ENCODE assay signal across 1 cellular context in genomic region chr4:186688150-186688943, GRCh38.
A peak's percentile ranks its signal among the peaks of the same experiment; 100 is the strongest.
TF ChIP-seq lines count a peak whose summit lies in the region.

No MANE protein-coding gene starts in this region.

TF ChIP-seq in HepG2, 621 proteins besides CTCF, POLR2A, EP300 and RAD21 (continued from another document and continues in another):
- TF ChIP-seq, protein P1, sequence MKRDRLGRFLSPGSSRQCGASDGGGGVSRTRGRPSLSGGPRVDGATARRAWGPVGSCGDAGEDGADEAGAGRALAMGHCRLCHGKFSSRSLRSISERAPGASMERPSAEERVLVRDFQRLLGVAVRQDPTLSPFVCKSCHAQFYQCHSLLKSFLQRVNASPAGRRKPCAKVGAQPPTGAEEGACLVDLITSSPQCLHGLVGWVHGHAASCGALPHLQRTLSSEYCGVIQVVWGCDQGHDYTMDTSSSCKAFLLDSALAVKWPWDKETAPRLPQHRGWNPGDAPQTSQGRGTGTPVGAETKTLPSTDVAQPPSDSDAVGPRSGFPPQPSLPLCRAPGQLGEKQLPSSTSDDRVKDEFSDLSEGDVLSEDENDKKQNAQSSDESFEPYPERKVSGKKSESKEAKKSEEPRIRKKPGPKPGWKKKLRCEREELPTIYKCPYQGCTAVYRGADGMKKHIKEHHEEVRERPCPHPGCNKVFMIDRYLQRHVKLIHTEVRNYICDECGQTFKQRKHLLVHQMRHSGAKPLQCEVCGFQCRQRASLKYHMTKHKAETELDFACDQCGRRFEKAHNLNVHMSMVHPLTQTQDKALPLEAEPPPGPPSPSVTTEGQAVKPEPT (CRISPR knock-in tag; IDR thresholded peaks at IDR 0.05; ENCODE audit: low read depth): no peak
- TF ChIP-seq SAP130 (CRISPR knock-in tag; IDR thresholded peaks at IDR 0.05; ENCODE audit: low read depth) (peak; percentile 61), RBFOX2 (IDR thresholded peaks at IDR 0.05; ENCODE audit: low read depth, low read length) (no peak), ZBTB7B (CRISPR knock-in tag; IDR thresholded peaks at IDR 0.05) (peak; percentile 55; the same call in 1 of the 2 replicates), ZNF790 (CRISPR knock-in tag; IDR thresholded peaks at IDR 0.05; ENCODE audit: borderline replicate concordance) (no peak), ZNF333 (CRISPR knock-in tag; IDR thresholded peaks at IDR 0.05; ENCODE audit: borderline replicate concordance) (no peak), ZNF44 (CRISPR knock-in tag; IDR thresholded peaks at IDR 0.05) (no peak), SIN3B (IDR thresholded peaks at IDR 0.05; ENCODE audit: low read length) (no peak), PATZ1 (CRISPR knock-in tag; IDR thresholded peaks at IDR 0.05) (peak; percentile 85), SSRP1 (CRISPR knock-in tag; IDR thresholded peaks at IDR 0.05) (no peak), ZNF841 (CRISPR knock-in tag; IDR thresholded peaks at IDR 0.05; ENCODE audit: borderline replicate concordance) (no peak), ATAD3A (CRISPR knock-in tag; IDR thresholded peaks at IDR 0.05) (no peak), ZNF24 (IDR thresholded peaks at IDR 0.05) (0 out of 2 replicates have a peak, but pooled peaks have one; percentile 24), ZNF292 (CRISPR knock-in tag; IDR thresholded peaks at IDR 0.05; ENCODE audit: borderline replicate concordance, low read depth) (peak; percentile 48; the same call in 1 of the 2 replicates), NFIC (IDR thresholded peaks at IDR 0.05; ENCODE audit: low read length) (no peak), ARNT2 (CRISPR knock-in tag; IDR thresholded peaks at IDR 0.05; ENCODE audit: low read depth) (no peak), FOXA1 (IDR thresholded peaks at IDR 0.05) (no peak), FOXA1 (CRISPR knock-in tag; IDR thresholded peaks at IDR 0.05) (peak; percentile 70; the same call in 1 of the 2 replicates), SP2 (CRISPR knock-in tag; IDR thresholded peaks at IDR 0.05) (no peak), SP5 (CRISPR knock-in tag; IDR thresholded peaks at IDR 0.05; ENCODE audit: borderline replicate concordance, low read depth) (no peak), FOXO1 (CRISPR knock-in tag; IDR thresholded peaks at IDR 0.05) (peak; percentile 39; the same call in 1 of the 2 replicates), SUZ12 (IDR thresholded peaks at IDR 0.05; ENCODE audit: low read depth, low read length) (no peak), JARID2 (CRISPR knock-in tag; IDR thresholded peaks at IDR 0.05; ENCODE audit: insufficient replicate concordance) (no peak), MED13 (CRISPR knock-in tag; IDR thresholded peaks at IDR 0.05) (no peak), ZNF441 (CRISPR knock-in tag; IDR thresholded peaks at IDR 0.05; ENCODE audit: borderline replicate concordance) (no peak), AKAP8 (CRISPR knock-in tag; IDR thresholded peaks at IDR 0.05) (no peak), PCBP2 (optimal IDR thresholded peaks at IDR 0.05; ENCODE audit: low read depth, low read length, poor library complexity, severe bottlenecking) (no peak), BRCA1 (CRISPR knock-in tag; IDR thresholded peaks at IDR 0.05) (no peak), ZMYM3 (CRISPR knock-in tag; IDR thresholded peaks at IDR 0.05) (no peak), ZNF609 (CRISPR knock-in tag; IDR thresholded peaks at IDR 0.05; ENCODE audit: borderline replicate concordance) (no peak), HNRNPL (IDR thresholded peaks at IDR 0.05; ENCODE audit: low read depth, low read length) (no peak), ZBTB3 (CRISPR knock-in tag; IDR thresholded peaks at IDR 0.05; ENCODE audit: borderline replicate concordance, low read depth) (no peak), ZNF577 (CRISPR knock-in tag; IDR thresholded peaks at IDR 0.05; ENCODE audit: borderline replicate concordance, low read depth) (no peak), ETV6 (CRISPR knock-in tag; conservative IDR thresholded peaks at IDR 0.05) (no peak), ZSCAN22 (CRISPR knock-in tag; IDR thresholded peaks at IDR 0.05) (no peak), CC2D1A (CRISPR knock-in tag; IDR thresholded peaks at IDR 0.05) (no peak), ZNF816 (CRISPR knock-in tag; IDR thresholded peaks at IDR 0.05; ENCODE audit: borderline replicate concordance) (no peak), SKI (IDR thresholded peaks at IDR 0.05; ENCODE audit: partially characterized antibody) (no peak), BORCS8-MEF2B (CRISPR knock-in tag; IDR thresholded peaks at IDR 0.05) (no peak), ZNF280B (CRISPR knock-in tag; IDR thresholded peaks at IDR 0.05; ENCODE audit: borderline replicate concordance) (no peak), ZSCAN21 (CRISPR knock-in tag; IDR thresholded peaks at IDR 0.05; ENCODE audit: borderline replicate concordance) (no peak), CREM (IDR thresholded peaks at IDR 0.05) (peak; percentile 51), CREM (CRISPR knock-in tag; IDR thresholded peaks at IDR 0.05) (no peak), FOSL2 (CRISPR knock-in tag; IDR thresholded peaks at IDR 0.05) (peak; percentile 49), ZNF230 (CRISPR knock-in tag; IDR thresholded peaks at IDR 0.05) (no peak), CREB1 (IDR thresholded peaks at IDR 0.05) (no peak), CREB1 (CRISPR knock-in tag; IDR thresholded peaks at IDR 0.05) (peak; percentile 42; the same call in 1 of the 2 replicates), RNF2 (conservative IDR thresholded peaks at IDR 0.05; ENCODE audit: low read depth) (no peak), ZNF652 (CRISPR knock-in tag; IDR thresholded peaks at IDR 0.05; ENCODE audit: borderline replicate concordance, low read depth) (no peak), LCORL (IDR thresholded peaks at IDR 0.05) (no peak), LCORL (CRISPR knock-in tag; IDR thresholded peaks at IDR 0.05) (no peak), ARID5B (CRISPR knock-in tag; IDR thresholded peaks at IDR 0.05) (peak; percentile 51; the same call in 1 of the 2 replicates), NPAS2 (CRISPR knock-in tag; IDR thresholded peaks at IDR 0.05; ENCODE audit: borderline replicate concordance) (no peak)
- TF ChIP-seq, protein P2, sequence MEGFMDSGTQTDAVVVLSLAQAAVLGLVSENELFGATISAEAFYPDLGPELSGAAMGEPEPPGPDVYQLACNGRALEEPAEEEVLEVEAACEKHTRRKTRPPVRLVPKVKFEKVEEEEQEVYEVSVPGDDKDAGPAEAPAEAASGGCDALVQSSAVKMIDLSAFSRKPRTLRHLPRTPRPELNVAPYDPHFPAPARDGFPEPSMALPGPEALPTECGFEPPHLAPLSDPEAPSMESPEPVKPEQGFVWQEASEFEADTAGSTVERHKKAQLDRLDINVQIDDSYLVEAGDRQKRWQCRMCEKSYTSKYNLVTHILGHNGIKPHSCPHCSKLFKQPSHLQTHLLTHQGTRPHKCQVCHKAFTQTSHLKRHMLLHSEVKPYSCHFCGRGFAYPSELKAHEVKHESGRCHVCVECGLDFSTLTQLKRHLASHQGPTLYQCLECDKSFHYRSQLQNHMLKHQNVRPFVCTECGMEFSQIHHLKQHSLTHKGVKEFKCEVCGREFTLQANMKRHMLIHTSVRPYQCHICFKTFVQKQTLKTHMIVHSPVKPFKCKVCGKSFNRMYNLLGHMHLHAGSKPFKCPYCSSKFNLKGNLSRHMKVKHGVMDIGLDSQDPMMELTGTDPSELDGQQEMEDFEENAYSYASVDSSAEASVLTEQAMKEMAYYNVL (CRISPR knock-in tag; IDR thresholded peaks at IDR 0.05; ENCODE audit: borderline replicate concordance): no peak
- TF ChIP-seq, protein P3, sequence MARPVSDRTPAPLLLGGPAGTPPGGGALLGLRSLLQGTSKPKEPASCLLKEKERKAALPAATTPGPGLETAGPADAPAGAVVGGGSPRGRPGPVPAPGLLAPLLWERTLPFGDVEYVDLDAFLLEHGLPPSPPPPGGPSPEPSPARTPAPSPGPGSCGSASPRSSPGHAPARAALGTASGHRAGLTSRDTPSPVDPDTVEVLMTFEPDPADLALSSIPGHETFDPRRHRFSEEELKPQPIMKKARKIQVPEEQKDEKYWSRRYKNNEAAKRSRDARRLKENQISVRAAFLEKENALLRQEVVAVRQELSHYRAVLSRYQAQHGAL (CRISPR knock-in tag; IDR thresholded peaks at IDR 0.05; ENCODE audit: not compliant biosample characterization): no peak
- TF ChIP-seq, protein P4, sequence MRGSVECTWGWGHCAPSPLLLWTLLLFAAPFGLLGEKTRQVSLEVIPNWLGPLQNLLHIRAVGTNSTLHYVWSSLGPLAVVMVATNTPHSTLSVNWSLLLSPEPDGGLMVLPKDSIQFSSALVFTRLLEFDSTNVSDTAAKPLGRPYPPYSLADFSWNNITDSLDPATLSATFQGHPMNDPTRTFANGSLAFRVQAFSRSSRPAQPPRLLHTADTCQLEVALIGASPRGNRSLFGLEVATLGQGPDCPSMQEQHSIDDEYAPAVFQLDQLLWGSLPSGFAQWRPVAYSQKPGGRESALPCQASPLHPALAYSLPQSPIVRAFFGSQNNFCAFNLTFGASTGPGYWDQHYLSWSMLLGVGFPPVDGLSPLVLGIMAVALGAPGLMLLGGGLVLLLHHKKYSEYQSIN (CRISPR knock-in tag; IDR thresholded peaks at IDR 0.05; ENCODE audit: borderline replicate concordance): no peak
